ENCODE assay signal across 14 cellular contexts in the genomic region with DNA sequence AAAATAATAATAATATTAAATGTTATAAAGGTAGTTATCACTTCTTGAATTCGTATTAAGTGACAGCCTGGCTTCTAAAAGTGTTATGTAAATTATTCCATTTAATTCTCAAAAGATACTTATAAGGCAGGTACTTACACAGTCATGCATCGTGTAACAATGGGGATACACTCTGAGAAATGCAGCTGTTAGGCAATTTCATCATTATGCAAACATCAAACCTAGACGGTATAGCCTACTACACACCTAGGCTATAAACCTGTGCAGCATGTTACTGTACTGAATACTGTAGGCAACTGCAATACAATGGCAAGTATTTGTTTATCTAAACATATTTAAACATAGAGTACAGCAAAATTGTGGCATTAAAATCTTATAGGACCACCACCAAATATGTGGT. TPM values are rescaled to one million over a fixed set of nuclear protein-coding genes. Genes with fewer than 3 reads are reported as not detected.
DNase-seq lines count a peak whose midpoint lies in the region; ATAC-seq and TF ChIP-seq lines count a peak whose summit lies in the region.
"Had no signal": no experiment of that assay in that cellular context is flagged by ENCODE, and none has a peak within 500 bp of the region (broad histone marks: within the 10 kb centered on the region; RNA-seq: fewer than 3 reads in every experiment).

No MANE protein-coding gene starts in this region.

- peak overlapping the region in 1 of 2 donors; percentile 57 for H3K4me3 ChIP-seq in right atrium auricular region
- H3K4me3 ChIP-seq in lower lobe of right lung: peak overlapping the region; percentile 66
- peak overlapping the region; percentile 48 to 57 for H3K4me3 ChIP-seq in vagina
- H3K4me3 ChIP-seq: PC-9 had no signal

- DNase-seq in right atrium auricular region (ENCODE audit: low spot score): no peak
- no peak for DNase-seq in Right ventricle myocardium inferior (ENCODE audit: missing footprints)
- DNase-seq in lower lobe of right lung: no peak
- no peak for DNase-seq in vagina (ENCODE audit: extremely low spot score in 2 of 2)
- DNase-seq in A172 (ENCODE audit: low spot score): no peak
- no peak for DNase-seq in putamen (ENCODE audit: low spot score)
- DNase-seq: activated T-cell treated with anti-CD3 and anti-CD28 coated beads for 4 hours, Caco-2, mammary epithelial cell, NCI-H1436, T1000 had no signal

- no peaks in the 10 kb centered on the region for H3K27me3 ChIP-seq in right atrium auricular region
- H3K27me3 ChIP-seq in lower lobe of right lung (ENCODE audit: low read depth): no peaks in the 10 kb centered on the region
- no peaks in the 10 kb centered on the region for H3K27me3 ChIP-seq in vagina

- H3K36me3 ChIP-seq in right atrium auricular region: no peaks in the 10 kb centered on the region
- no peaks in the 10 kb centered on the region for H3K36me3 ChIP-seq in lower lobe of right lung
- no peaks in the 10 kb centered on the region for H3K36me3 ChIP-seq in vagina

- ATAC-seq in Right ventricle myocardium inferior: no peak
- no peak for ATAC-seq in lower lobe of right lung
- ATAC-seq in GM21526 (IDR thresholded peaks at IDR 0.05; ENCODE audit: low FRiP score, unreplicated experiment): no peak

- TF ChIP-seq POLR2A in vagina (IDR thresholded peaks at IDR 0.05): no peak

- intact Hi-C loops in Right ventricle myocardium inferior (cut with DNase I): no loop called here
- intact Hi-C loops in lower lobe of right lung (cut with DNase I): no loop called here
- intact Hi-C loops in vagina (cut with DNase I): no loop called here

- TF ChIP-seq CTCF in right atrium auricular region (IDR thresholded peaks at IDR 0.05): no peak
- no peak for TF ChIP-seq CTCF in lower lobe of right lung (IDR thresholded peaks at IDR 0.05)
- no peak for TF ChIP-seq CTCF in vagina (IDR thresholded peaks at IDR 0.05)

- H3K9me3 ChIP-seq in right atrium auricular region (no peaks in the 10 kb centered on the region), lower lobe of right lung (no peaks in the 10 kb centered on the region), vagina (no peaks in the 10 kb centered on the region)

- peak overlapping the region; percentile 80 to 85 for H3K27ac ChIP-seq in right atrium auricular region
- H3K27ac ChIP-seq in angular gyrus (ENCODE audit: low read depth, low read length): peak overlapping the region; percentile 26
- H3K27ac ChIP-seq in lower lobe of right lung: peak overlapping the region; percentile 84
- peak overlapping the region; percentile 85 for H3K27ac ChIP-seq in vagina
- H3K27ac ChIP-seq: PC-9 had no signal

- peaks cover 0 to 51% of the 10 kb centered on the region in 2 donors for H3K4me1 ChIP-seq in right atrium auricular region
- H3K4me1 ChIP-seq in lower lobe of right lung: peaks cover 41% of the 10 kb centered on the region
- H3K4me1 ChIP-seq in vagina: peaks cover 32% of the 10 kb centered on the region

RNA-seq across cellular contexts. Expression of gene IFIT1, which starts 1.5 kb away (rescaled TPM):
- total RNA-seq in right atrium auricular region (10 to 100 TPM in 1 of 2 donors, 1 to 10 TPM in 1; 6.7 to 10.6 TPM), Right ventricle myocardium inferior (36.0 TPM), lower lobe of right lung (71.8 TPM), vagina (7.4 TPM)
- 21.2 and 22.9 TPM in 2 replicates for total RNA-seq in A172 (2014; rRNA removed; shearing (Covaris generic))

RNA-seq across cellular contexts. Expression of gene IFIT1B, which starts 16.0 kb away (rescaled TPM):
- under 1 TPM in 1 of 2 donors, not detected in 1; 0.24 TPM for total RNA-seq in right atrium auricular region
- total RNA-seq in Right ventricle myocardium inferior: not detected
- not detected for total RNA-seq in lower lobe of right lung
- total RNA-seq in vagina: not detected
- not detected in 2 replicates for total RNA-seq in A172 (2014; rRNA removed; shearing (Covaris generic))
- total RNA-seq: Caco-2, mammary epithelial cell, PC-9 had no signal

RNA-seq across cellular contexts. Expression of gene IFIT5, which starts 20.5 kb away (rescaled TPM):
- total RNA-seq in right atrium auricular region: 10 to 100 TPM in 1 of 2 donors, 1 to 10 TPM in 1; 6.9 to 11.1 TPM
- 8.2 TPM for total RNA-seq in Right ventricle myocardium inferior
- total RNA-seq in lower lobe of right lung: 25.3 TPM
- total RNA-seq in vagina: 9.1 TPM
- 35.5 and 38.5 TPM in 2 replicates for total RNA-seq in A172 (2014; rRNA removed; shearing (Covaris generic))

Comparison
In these comparisons a context has a peak if more than half of its experiments do, and no peak if none do; other contexts are left out.
1. H3K27ac ChIP-seq: peak in every context shown above with its lines; median percentile 85 in vagina; 84 in lower lobe of right lung; 82 in right atrium auricular region; 26 in angular gyrus.